ENCODE assay signal across 7 cellular contexts in genomic region chr7:97891721-97892120, GRCh38. TPM values are rescaled to one million over a fixed set of nuclear protein-coding genes. Genes with fewer than 3 reads are reported as not detected.
DNase-seq lines count a peak whose midpoint lies in the region; TF ChIP-seq lines count a peak whose summit lies in the region.
"Not testable (repeated sequence)": the region's sequence is repeated elsewhere in the genome, so short reads cannot be mapped to it uniquely, and the experiment has no call there.

No MANE protein-coding gene starts in this region.

- CTCF ChIA-PET in OCI-LY7 (lab: Charles Lee; ENCODE audit: unreplicated experiment) = not testable (repeated sequence)

- H3K9ac ChIP-seq in H9 (ENCODE audit: extremely low read depth, insufficient read length, low read length); endodermal cell (ENCODE audit: extremely low read depth, low read length, poor library complexity, severe bottlenecking); neural progenitor cell: not testable (repeated sequence)

- not testable (repeated sequence) for H3K36me3 Mint-ChIP-seq in H9 (ENCODE audit: insufficient read depth in 1 of 3, low read depth in 3 of 3); endodermal cell (ENCODE audit: low read depth); neural progenitor cell

- not testable (repeated sequence) for H3K9me2 ChIP-seq in DOHH2 (replicated peaks; ENCODE audit: control insufficient read depth, low read length); OCI-LY7 (ENCODE audit: insufficient read depth, low read length)

- not testable (repeated sequence) for H4K91ac ChIP-seq in H9 (ENCODE audit: insufficient read length, low read depth, low read length)

- not testable (repeated sequence) for H2BK5ac ChIP-seq in H9 (ENCODE audit: insufficient read length, low read length)

- not testable (repeated sequence) for H2BK20ac ChIP-seq in H9 (ENCODE audit: low read depth, low read length, poor library complexity, severe bottlenecking)

- H3K27me3 Mint-ChIP-seq in H9 (ENCODE audit: low read depth); endodermal cell (ENCODE audit: insufficient read depth); neural progenitor cell (ENCODE audit: insufficient read depth, low read depth): not testable (repeated sequence)

- not testable (repeated sequence) for H3K9me3 ChIP-seq in DOHH2 (ENCODE audit: control insufficient read depth, insufficient read depth, low read length); H9 (ENCODE audit: control insufficient read depth, low read depth, low read length); OCI-LY7 (ENCODE audit: low read length); WERI-Rb-1 (ENCODE audit: severe bottlenecking); endodermal cell (ENCODE audit: control insufficient read depth, low read length); neural progenitor cell (ENCODE audit: low read depth)

- H3K9me3 Mint-ChIP-seq in H9 = peaks cover 16 to 18% of the 10 kb centered on the region in 2 experiments; a peak in 4 of 5 replicates
- H3K9me3 Mint-ChIP-seq in endodermal cell, neural progenitor cell: not testable (repeated sequence)

- not testable (repeated sequence) for H2BK120ac ChIP-seq in H9 (ENCODE audit: low read depth, low read length, poor library complexity, severe bottlenecking)

- H3K36me3 ChIP-seq in DOHH2 (ENCODE audit: control insufficient read depth, low read length); OCI-LY7 (ENCODE audit: insufficient read depth, low read length); WERI-Rb-1; endodermal cell (ENCODE audit: control insufficient read depth, insufficient read depth, low read length); neural progenitor cell: not testable (repeated sequence)

- H2BK15ac ChIP-seq in H9 (ENCODE audit: low read depth, low read length) = not testable (repeated sequence)

- H3K23me2 ChIP-seq in H9 (ENCODE audit: insufficient read length, low read depth, low read length, poor library complexity, severe bottlenecking) = not testable (repeated sequence)

- not testable (repeated sequence) for H4K20me1 ChIP-seq in DOHH2 (ENCODE audit: control insufficient read depth, insufficient read depth, low read depth, low read length); H9 (ENCODE audit: control insufficient read depth, insufficient read depth, insufficient read length); OCI-LY7 (ENCODE audit: insufficient read depth, low read length); neural progenitor cell (ENCODE audit: low read depth)

- not testable (repeated sequence) for H3F3A ChIP-seq in DOHH2 (ENCODE audit: control insufficient read depth, insufficient read depth); neural progenitor cell (ENCODE audit: low read depth)

- not testable (repeated sequence) for H3K27ac ChIP-seq in 22Rv1; DOHH2 (ENCODE audit: low read depth, low read length); H9 (ENCODE audit: insufficient read length, low read depth, low read length); OCI-LY7 (ENCODE audit: low read depth, low read length, poor library complexity, severe bottlenecking); WERI-Rb-1; endodermal cell (ENCODE audit: low read depth, low read length); neural progenitor cell

- no CpG with 5 or more reads among the region's 4 CpGs for WGBS in H9 (ENCODE audit: extremely low coverage, insufficient read length, low lambda C conversion rate)
- 52 to 60% methylated on average over 3 to 4 of the region's 4 CpGs for WGBS in endodermal cell (ENCODE audit: insufficient coverage in 1 of 2, insufficient read length in 1 of 2), 2 experiments

- not testable (repeated sequence) for H2BK12ac ChIP-seq in H9 (ENCODE audit: insufficient read length, low read depth, low read length)

- H3K4me2 ChIP-seq in DOHH2 (ENCODE audit: low read length); H9 (ENCODE audit: insufficient read depth, insufficient read length, low read length); OCI-LY7 (ENCODE audit: low read length); neural progenitor cell: not testable (repeated sequence)

- H3K23ac ChIP-seq in H9 (ENCODE audit: insufficient read length, low read depth, low read length) = not testable (repeated sequence)

- not testable (repeated sequence) for H2AFZ ChIP-seq in H9 (ENCODE audit: low read length); OCI-LY7 (ENCODE audit: low read length); neural progenitor cell (replicated peaks)

- not testable (repeated sequence) for H3K4ac ChIP-seq in H9 (ENCODE audit: low read depth, low read length)

- not testable (repeated sequence) for H3K14ac ChIP-seq in H9 (ENCODE audit: insufficient read depth, low read length)

- not testable (repeated sequence) for H3K4me1 Mint-ChIP-seq in H9, endodermal cell, neural progenitor cell

- not testable (repeated sequence) for H3T11ph ChIP-seq in H9 (ENCODE audit: low read length)

- not testable (repeated sequence) for H3K18ac ChIP-seq in H9 (ENCODE audit: insufficient read length, low read depth, low read length)

- not testable (repeated sequence) for H3K79me1 ChIP-seq in H9 (ENCODE audit: insufficient read depth, low read depth, low read length, poor library complexity, severe bottlenecking)

- H2AK5ac ChIP-seq in H9 (ENCODE audit: insufficient read length, low read length) = not testable (repeated sequence)

- not testable (repeated sequence) for H4K5ac ChIP-seq in H9 (ENCODE audit: insufficient read length, low read depth, low read length)

- POLR2A ChIA-PET in OCI-LY7 (lab: Charles Lee) = not testable (repeated sequence)

- H4K8ac ChIP-seq in H9 (replicated peaks; ENCODE audit: insufficient read length, low read depth, low read length) = not testable (repeated sequence)

- H3K27ac Mint-ChIP-seq in H9, endodermal cell, neural progenitor cell: not testable (repeated sequence)

- not testable (repeated sequence) for BruUV-seq in OCI-LY7 (replicated peaks; lab: Mats Ljungman, UMichigan)

- intact Hi-C loops in OCI-LY7 (cut with micrococcal nuclease; ENCODE audit: unreplicated experiment) = not testable (repeated sequence)

- H3K27me3 ChIP-seq in DOHH2 (ENCODE audit: control insufficient read depth, low read length); H9 (ENCODE audit: insufficient read depth, low read length); WERI-Rb-1 (ENCODE audit: insufficient read depth, low read depth, severe bottlenecking); endodermal cell (ENCODE audit: control insufficient read depth, insufficient read depth, low read length, poor library complexity, severe bottlenecking); neural progenitor cell: not testable (repeated sequence)

- H3K4me1 ChIP-seq in DOHH2 (ENCODE audit: control insufficient read depth, low read length); H9 (ENCODE audit: insufficient read depth, low read length); OCI-LY7 (ENCODE audit: insufficient read depth, low read length, poor library complexity, severe bottlenecking); endodermal cell (ENCODE audit: control insufficient read depth, insufficient read depth, low read length); neural progenitor cell: not testable (repeated sequence)

- not testable (repeated sequence) for H3K4me3 Mint-ChIP-seq in H9, endodermal cell, neural progenitor cell

- not testable (repeated sequence) for DNase-seq in H9; OCI-LY7 (ENCODE audit: low spot score); endodermal cell; neural progenitor cell (ENCODE audit: low spot score)
- peak; percentile 8 for DNase-seq in WERI-Rb-1

- H3K56ac ChIP-seq in H9 (ENCODE audit: insufficient read length, low read depth, low read length) = not testable (repeated sequence)

- TF ChIP-seq CTCF in 22Rv1 (IDR thresholded peaks at IDR 0.05) (peak; percentile 31), DOHH2 (IDR thresholded peaks at IDR 0.05; ENCODE audit: low read depth, low read length, poor library complexity, severe bottlenecking) (peak; percentile 32), H9 (conservative IDR thresholded peaks at IDR 0.05) (peak; percentile 60), OCI-LY7 (conservative IDR thresholded peaks at IDR 0.05; ENCODE audit: low read length) (0 out of 2 replicates have a peak, but pooled peaks have one; percentile 26), endodermal cell (conservative IDR thresholded peaks at IDR 0.05) (peak; percentile 51), neural progenitor cell (IDR thresholded peaks at IDR 0.05) (peak; percentile 24)
- TF ChIP-seq CTCF in WERI-Rb-1 (IDR thresholded peaks at IDR 0.05; ENCODE audit: low read depth, low read length) = not testable (repeated sequence)

- H3K4me3 ChIP-seq in DOHH2 (ENCODE audit: low read length); OCI-LY7 (ENCODE audit: low read depth, low read length, poor library complexity, severe bottlenecking); WERI-Rb-1 (ENCODE audit: low read depth, low read length); endodermal cell (ENCODE audit: low read length); neural progenitor cell: not testable (repeated sequence)

- not testable (repeated sequence) for H3K79me2 ChIP-seq in DOHH2 (ENCODE audit: control insufficient read depth, low read length); H9 (ENCODE audit: insufficient read depth, low read length); OCI-LY7 (ENCODE audit: insufficient read depth, low read depth, low read length); neural progenitor cell (ENCODE audit: low read depth)

RNA-seq across cellular contexts. Expression of gene ASNS, which starts 19.5 kb away (rescaled TPM):
- 85.1 and 95.1 TPM in 2 replicates for total RNA-seq in H9 (2021)
- total RNA-seq in OCI-LY7 (2014; rRNA removed; shearing (Covaris generic)) = 109 and 124 TPM in 2 replicates
- total RNA-seq in OCI-LY7 (2022) = 283 and 308 TPM in 2 replicates
- total RNA-seq in endodermal cell = 10 to 100 TPM; 23.5 to 34.4 TPM
- 115 TPM for polyA plus RNA-seq in endodermal cell (2013, experiment 1 of 2)
- polyA plus RNA-seq in endodermal cell (2013, experiment 2 of 2) = 57.6 TPM
- 16.6 and 33.3 TPM in 2 replicates for total RNA-seq in neural progenitor cell (ENCODE audit: low replicate concordance)
